ENCODE assay signal across 29 cellular contexts in the genomic region with DNA sequence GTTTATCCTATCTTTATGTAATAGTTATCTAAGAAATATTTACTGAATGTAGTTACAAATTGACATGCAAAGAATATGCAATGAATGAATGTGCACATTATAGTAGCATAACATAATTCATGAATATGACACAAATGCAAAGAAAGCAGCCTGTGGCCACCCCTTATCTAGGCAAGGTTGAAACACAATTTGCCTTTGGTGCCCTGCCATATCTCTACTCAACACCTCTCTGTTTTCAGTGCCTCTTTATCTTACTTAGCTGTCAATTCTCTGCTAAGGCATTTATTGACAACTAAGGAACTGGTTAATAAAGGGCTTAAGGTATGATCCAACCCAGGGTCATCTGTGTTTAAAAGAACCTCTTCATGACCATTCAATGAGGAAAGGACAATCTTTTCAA. TPM values are rescaled to one million over a fixed set of nuclear protein-coding genes. Genes with fewer than 3 reads are reported as not detected.
DNase-seq lines count a peak whose midpoint lies in the region; ATAC-seq and TF ChIP-seq lines count a peak whose summit lies in the region.
"Had no signal": no experiment of that assay in that cellular context is flagged by ENCODE, and none has a peak within 500 bp of the region (broad histone marks: within the 10 kb centered on the region; RNA-seq: fewer than 3 reads in every experiment).

No MANE protein-coding gene starts in this region.

- DNase-seq in HUDEP-2 (lab: John Stamatoyannopoulos, UW; ENCODE audit: unreplicated experiment in 76 of 76): peak in 61 of 76 experiments; percentile 8 to 79 (median 43)
- no peak for DNase-seq in RWPE2 (ENCODE audit: low spot score)
- DNase-seq in endodermal cell: no peak
- DNase-seq in mesendoderm: peak; percentile 32
- DNase-seq in foreskin fibroblast: no peak
- no peak for DNase-seq in ascending aorta (ENCODE audit: low spot score in 2 of 2)
- DNase-seq: C1 segment of cervical spinal cord; Caco-2; CD8-positive, alpha-beta T cell; DMS 273 treated with DMSO at 0.1 percent for 48 hours; DMS79; EL; GDM1; GOT3; HFFc6; NCI-H1105; NCI-H1436 treated with DMSO at 0.1 percent for 48 hours; NCI-H187 treated with DMSO at 0.1 percent for 48 hours; NCI-H2107; NCI-H446; NCI-H524 treated with DMSO at 0.1 percent for 48 hours; NCI-H774; PC-3; Right ventricle myocardium superior had no signal

- H3K27ac ChIP-seq in RWPE2 (ENCODE audit: poor library complexity, severe bottlenecking) (peak overlapping the region; percentile 98), endodermal cell (ENCODE audit: low read depth, low read length) (no peak overlapping the region), mesendoderm (ENCODE audit: low read depth, low read length) (no peak overlapping the region), ascending aorta (no peak overlapping the region)
- H3K27ac ChIP-seq: SJSA1 had no signal

- no peak overlapping the region for H4K5ac ChIP-seq in mesendoderm (ENCODE audit: low read length)

- no peak overlapping the region for H2BK5ac ChIP-seq in mesendoderm (ENCODE audit: low read length)

- H3K27me3 Mint-ChIP-seq in endodermal cell (ENCODE audit: insufficient read depth): no peaks in the 10 kb centered on the region
- H3K27me3 Mint-ChIP-seq in stimulated activated memory B cell treated with anti-CD40 and anti-IgM and Interleukin-4, amounts not matched to agents 10 μg/mL and 1 μg/mL and 100 μg/mL, for 72 hours: no peaks in the 10 kb centered on the region
- H3K27me3 Mint-ChIP-seq: IgD-negative memory B cell had no signal

- H3K4me3 Mint-ChIP-seq in endodermal cell: no peak overlapping the region
- no peak overlapping the region for H3K4me3 Mint-ChIP-seq in stimulated activated memory B cell treated with anti-CD40 and anti-IgM and Interleukin-4, amounts not matched to agents 10 μg/mL and 1 μg/mL and 100 μg/mL, for 72 hours
- H3K4me3 Mint-ChIP-seq: CD8-positive, alpha-beta T cell; HFFc6 had no signal

- no peak overlapping the region for H4K8ac ChIP-seq in mesendoderm (ENCODE audit: low read depth, low read length)

- H3K79me2 ChIP-seq in mesendoderm (ENCODE audit: control insufficient read depth, insufficient read depth, low read length): peaks cover 23% of the 10 kb centered on the region

- no peaks in the 10 kb centered on the region for H3K9me3 Mint-ChIP-seq in endodermal cell
- no peaks in the 10 kb centered on the region for H3K9me3 Mint-ChIP-seq in stimulated activated memory B cell treated with anti-CD40 and anti-IgM and Interleukin-4, amounts not matched to agents 10 μg/mL and 1 μg/mL and 100 μg/mL, for 72 hours
- H3K9me3 Mint-ChIP-seq: CD8-positive, alpha-beta T cell; HFFc6; IgD-negative memory B cell had no signal

- no peak overlapping the region for H3K18ac ChIP-seq in mesendoderm (ENCODE audit: low read length)

- H3K9ac ChIP-seq in endodermal cell (ENCODE audit: extremely low read depth, low read length, poor library complexity, severe bottlenecking): no peak overlapping the region
- H3K9ac ChIP-seq in mesendoderm (ENCODE audit: low read length): no peak overlapping the region

- no peak overlapping the region for H3K4ac ChIP-seq in mesendoderm (ENCODE audit: low read depth, low read length)

- no peak overlapping the region for H3K23ac ChIP-seq in mesendoderm (ENCODE audit: low read length)

- H3K4me3 ChIP-seq in RWPE2 (ENCODE audit: severe bottlenecking) (no peak overlapping the region), endodermal cell (ENCODE audit: low read length) (peak overlapping the region; percentile 39), mesendoderm (ENCODE audit: low read length) (no peak overlapping the region), foreskin fibroblast (ENCODE audit: low read depth in 1 of 2, low read length in 2 of 2) (no peak overlapping the region), ascending aorta (no peak overlapping the region)
- H3K4me3 ChIP-seq: GM12878, HAP-1, SJSA1 had no signal

- H3K56ac ChIP-seq in mesendoderm (ENCODE audit: low read length): no peak overlapping the region

- H3K9me3 ChIP-seq in RWPE2 (ENCODE audit: severe bottlenecking): no peaks in the 10 kb centered on the region
- H3K9me3 ChIP-seq in endodermal cell (ENCODE audit: control insufficient read depth, low read length): peaks cover 11% of the 10 kb centered on the region
- no peaks in the 10 kb centered on the region for H3K9me3 ChIP-seq in ascending aorta
- H3K9me3 ChIP-seq: Caco-2, HAP-1, SJSA1 had no signal

- no peak overlapping the region for H2BK120ac ChIP-seq in mesendoderm (ENCODE audit: low read depth, low read length)

- H3K4me2 ChIP-seq in mesendoderm (ENCODE audit: low read length): no peak overlapping the region

- H3K4me1 ChIP-seq in RWPE2 (ENCODE audit: insufficient read depth, poor library complexity, severe bottlenecking): peaks cover 50% of the 10 kb centered on the region
- no peaks in the 10 kb centered on the region for H3K4me1 ChIP-seq in endodermal cell (ENCODE audit: control insufficient read depth, insufficient read depth, low read length)
- H3K4me1 ChIP-seq in mesendoderm (ENCODE audit: control insufficient read depth, low read depth, low read length): no peaks in the 10 kb centered on the region
- peaks cover 5 to 18% of the 10 kb centered on the region in 2 donors for H3K4me1 ChIP-seq in ascending aorta

- H3K27me3 ChIP-seq in RWPE2 (ENCODE audit: insufficient read depth, poor library complexity, severe bottlenecking) (no peaks in the 10 kb centered on the region), endodermal cell (ENCODE audit: control insufficient read depth, insufficient read depth, low read length, poor library complexity, severe bottlenecking) (no peaks in the 10 kb centered on the region), mesendoderm (ENCODE audit: insufficient read depth, low read length, poor library complexity) (no peaks in the 10 kb centered on the region), ascending aorta (no peaks in the 10 kb centered on the region)
- H3K27me3 ChIP-seq: SJSA1 had no signal

- H3K36me3 ChIP-seq in RWPE2 (ENCODE audit: low read depth) (peaks cover 14% of the 10 kb centered on the region; the same call in 1 of the 2 replicates), endodermal cell (ENCODE audit: control insufficient read depth, insufficient read depth, low read length) (peaks cover 4% of the 10 kb centered on the region), mesendoderm (ENCODE audit: control insufficient read depth, insufficient read depth, low read length) (no peaks in the 10 kb centered on the region), ascending aorta (peaks cover 0 to 3% of the 10 kb centered on the region in 2 donors)
- H3K36me3 ChIP-seq: HAP-1 had no signal

- no peak overlapping the region for H3K27ac Mint-ChIP-seq in endodermal cell
- no peak overlapping the region for H3K27ac Mint-ChIP-seq in stimulated activated memory B cell treated with anti-CD40 and anti-IgM and Interleukin-4, amounts not matched to agents 10 μg/mL and 1 μg/mL and 100 μg/mL, for 72 hours
- H3K27ac Mint-ChIP-seq: CD8-positive, alpha-beta T cell; HFFc6; IgD-negative memory B cell had no signal

- intact Hi-C loops in ascending aorta (cut with DNase I): no loop called here

- ATAC-seq in RWPE2 (ENCODE audit: low read depth): no peak
- no peak for ATAC-seq in stimulated activated memory B cell treated with anti-CD40 and anti-IgM and Interleukin-4, amounts not matched to agents 10 μg/mL and 1 μg/mL and 100 μg/mL, for 72 hours
- ATAC-seq: GM12878, PC-3 had no signal

- H3K36me3 Mint-ChIP-seq in endodermal cell (ENCODE audit: low read depth): peaks cover 11% of the 10 kb centered on the region
- H3K36me3 Mint-ChIP-seq in stimulated activated memory B cell treated with anti-CD40 and anti-IgM and Interleukin-4, amounts not matched to agents 10 μg/mL and 1 μg/mL and 100 μg/mL, for 72 hours: peaks cover 15% of the 10 kb centered on the region
- H3K36me3 Mint-ChIP-seq: IgD-negative memory B cell had no signal

- peaks cover 3% of the 10 kb centered on the region for H3K79me1 ChIP-seq in mesendoderm (ENCODE audit: low read length)

- TF ChIP-seq CTCF in RWPE2 (IDR thresholded peaks at IDR 0.05; ENCODE audit: poor library complexity, severe bottlenecking) (no peak), endodermal cell (conservative IDR thresholded peaks at IDR 0.05) (no peak), foreskin fibroblast (IDR thresholded peaks at IDR 0.05; ENCODE audit: low read depth, low read length) (no peak), ascending aorta (IDR thresholded peaks at IDR 0.05) (no peak)

- peaks cover 42% of the 10 kb centered on the region for H3K4me1 Mint-ChIP-seq in endodermal cell
- H3K4me1 Mint-ChIP-seq in stimulated activated memory B cell treated with anti-CD40 and anti-IgM and Interleukin-4, amounts not matched to agents 10 μg/mL and 1 μg/mL and 100 μg/mL, for 72 hours: peaks cover 39% of the 10 kb centered on the region

- no peak overlapping the region for H2AK5ac ChIP-seq in mesendoderm (ENCODE audit: low read length)

- H2BK15ac ChIP-seq in mesendoderm (replicated peaks; ENCODE audit: low read depth): no peak overlapping the region

RNA-seq across cellular contexts. Expression of a gene that starts 18.9 kb away (rescaled TPM):
- total RNA-seq in endodermal cell (10 to 100 TPM; 43.9 to 44.6 TPM), ascending aorta (26.8 TPM)
- polyA plus RNA-seq in endodermal cell (2013, experiment 1 of 2): 28.8 TPM
- polyA plus RNA-seq in endodermal cell (2013, experiment 2 of 2): 29.3 TPM
- polyA plus RNA-seq in mesendoderm (2013, experiment 1 of 2): 19.8 TPM
- polyA plus RNA-seq in mesendoderm (2013, experiment 2 of 2): 19.9 TPM

Comparison
In these comparisons a context has a peak if more than half of its experiments do, and no peak if none do; other contexts are left out.
1. DNase-seq: peak in HUDEP-2 (61 of 76) and mesendoderm (single experiment); none in RWPE2 (single experiment), endodermal cell (single experiment), foreskin fibroblast (0 of 2) and ascending aorta (0 of 2).